27 cellular contexts compared by ENCODE assay signal in genomic region chr17:28295677-28296578, GRCh38. TPM values are rescaled to one million over a fixed set of nuclear protein-coding genes. Genes with fewer than 3 reads are reported as not detected.
A peak's percentile ranks its signal among the peaks of the same experiment; 100 is the strongest.
DNase-seq lines count a peak whose midpoint lies in the region; ATAC-seq and FAIRE-seq lines count a peak whose summit lies in the region.
"Had no signal": no experiment of that assay in that cellular context is flagged by ENCODE, and none has a peak within 500 bp of the region (broad histone marks: within the 10 kb centered on the region; RNA-seq: fewer than 3 reads in every experiment).

No MANE protein-coding gene starts in this region.

- H3K4me3 Mint-ChIP-seq in activated naive CD4-positive, alpha-beta T cell treated with anti-CD3 and anti-CD28 coated beads for 36 hours = no peak overlapping the region
- H3K4me3 Mint-ChIP-seq: H9; mesothelial cell of epicardium; naive thymus-derived CD8-positive, alpha-beta T cell had no signal

- CTCF ChIA-PET in activated naive CD4-positive, alpha-beta T cell treated with anti-CD3 and anti-CD28 coated beads for 36 hours (lab: Charles Lee) = interaction anchor here (0.6 to 0.8 kb wide), 3 partner anchors 24 to 62 kb away, joined by 3 read pairs; partner anchors contain the start of gene TNFAIP1

- peak overlapping the region; percentile 56 for H3K27ac Mint-ChIP-seq in activated naive CD4-positive, alpha-beta T cell treated with anti-CD3 and anti-CD28 coated beads for 36 hours
- H3K27ac Mint-ChIP-seq: H9, mesothelial cell of epicardium had no signal

- no peak for FAIRE-seq in urothelium cell line (lab: Jason Lieb, UNC)
- FAIRE-seq: G401.6, islet of Langerhans had no signal

- H3K4me1 Mint-ChIP-seq in activated naive CD4-positive, alpha-beta T cell treated with anti-CD3 and anti-CD28 coated beads for 36 hours (ENCODE audit: low read depth) = peaks cover 16% of the 10 kb centered on the region

- no peaks in the 10 kb centered on the region for H3K9me3 Mint-ChIP-seq in activated naive CD4-positive, alpha-beta T cell treated with anti-CD3 and anti-CD28 coated beads for 36 hours
- H3K9me3 Mint-ChIP-seq: H9; mesothelial cell of epicardium; naive thymus-derived CD8-positive, alpha-beta T cell had no signal

- H3K27me3 Mint-ChIP-seq in activated naive CD4-positive, alpha-beta T cell treated with anti-CD3 and anti-CD28 coated beads for 36 hours (ENCODE audit: low read depth) = peaks cover 4% of the 10 kb centered on the region

- H3K36me3 Mint-ChIP-seq in activated naive CD4-positive, alpha-beta T cell treated with anti-CD3 and anti-CD28 coated beads for 36 hours (ENCODE audit: low read depth) = no peaks in the 10 kb centered on the region
- H3K36me3 Mint-ChIP-seq: mesothelial cell of epicardium; naive thymus-derived CD8-positive, alpha-beta T cell had no signal

- intact Hi-C loops in activated naive CD4-positive, alpha-beta T cell treated with anti-CD3 and anti-CD28 coated beads for 36 hours (cut with micrococcal nuclease) = loop anchor here (1.0 to 2.0 kb wide), 2 partner anchors 18 to 23 kb away; partner anchors contain the start of gene TMEM97

- no peak for DNase-seq in activated naive CD4-positive, alpha-beta T cell treated with anti-CD3 and anti-CD28 coated beads for 36 hours
- no peak for DNase-seq in activated naive CD4-positive, alpha-beta T cell treated with anti-CD3 and anti-CD28 coated beads, Interleukin-2, amount 50 U/mL, for 16 hours
- peak; percentile 45 for DNase-seq in RPMI8226
- DNase-seq in medulla oblongata (ENCODE audit: extremely low spot score) = peak; percentile 32
- no peak for DNase-seq in DMS 273 (lab: John Stamatoyannopoulos, UW; ENCODE audit: unreplicated experiment)
- DNase-seq in urothelium cell line (ENCODE audit: low spot score) = no peak
- DNase-seq: activated CD4-positive, CD25-positive, alpha-beta regulatory T cell; activated effector memory CD4-positive, alpha-beta T cell treated with Interleukin-2 at 50 U/mL for 16 hours; amniotic stem cell; brain microvascular endothelial cell; C1 segment of cervical spinal cord; COR-L47; H9; left ventricle myocardium inferior; naive thymus-derived CD8-positive, alpha-beta T cell; NCI-H1092; NCI-H1694 treated with DMSO at 0.1 percent for 48 hours; NCI-H2171 treated with DMSO at 0.1 percent for 48 hours; NCI-H524; nucleus accumbens; psoas muscle; sigmoid colon; T-helper 1 cell had no signal

- ATAC-seq in HG03045 (IDR thresholded peaks at IDR 0.05; ENCODE audit: unreplicated experiment) = no peak
- ATAC-seq: naive thymus-derived CD8-positive, alpha-beta T cell; psoas muscle had no signal

RNA-seq across cellular contexts. Expression of gene TMEM97, which starts 23.1 kb away (rescaled TPM):
- 10 to 100 TPM; 25.1 to 26.0 TPM for total RNA-seq in activated naive CD4-positive, alpha-beta T cell treated with anti-CD3 and anti-CD28 coated beads for 36 hours

RNA-seq across cellular contexts. Expression of gene IFT20, which starts 39.3 kb away (rescaled TPM):
- 10 to 100 TPM; 17.9 to 18.1 TPM for total RNA-seq in activated naive CD4-positive, alpha-beta T cell treated with anti-CD3 and anti-CD28 coated beads for 36 hours

RNA-seq across cellular contexts. Expression of gene TNFAIP1, which starts 39.6 kb away (rescaled TPM):
- 10 to 100 TPM; 18.6 to 18.7 TPM for total RNA-seq in activated naive CD4-positive, alpha-beta T cell treated with anti-CD3 and anti-CD28 coated beads for 36 hours

Comparison
In these comparisons a context has a peak if more than half of its experiments do, and no peak if none do; other contexts are left out.
1. DNase-seq: peak in RPMI8226 (single experiment) and medulla oblongata (single experiment); none in activated naive CD4-positive, alpha-beta T cell treated with anti-CD3 and anti-CD28 coated beads for 36 hours (single experiment), activated naive CD4-positive, alpha-beta T cell treated with anti-CD3 and anti-CD28 coated beads, Interleukin-2, amount 50 U/mL, for 16 hours (single experiment), DMS 273 (single experiment) and urothelium cell line (single experiment).